ENCODE assay signal across 1 cellular context in genomic region chr19:42323473-42323851, GRCh38.
TF ChIP-seq lines count a peak whose summit lies in the region.

No MANE protein-coding gene starts in this region.

TF ChIP-seq in H1, 55 proteins besides CTCF, POLR2A, EP300 and RAD21:
- no peak for TF ChIP-seq ATF2 (IDR thresholded peaks at IDR 0.05; ENCODE audit: low read length)
- peak; percentile 36 for TF ChIP-seq EZH2 (IDR thresholded peaks at IDR 0.05; ENCODE audit: low read depth, low read length, severe bottlenecking)
- TF ChIP-seq POLR2AphosphoS5 (IDR thresholded peaks at IDR 0.05; ENCODE audit: low read depth, low read length), result 0 out of 2 replicates have a peak, but pooled peaks have one; percentile 39
- peak; percentile 98 for TF ChIP-seq MAX (IDR thresholded peaks at IDR 0.05)
- TF ChIP-seq ASH2L (IDR thresholded peaks at IDR 0.05; ENCODE audit: low read length), result peak; percentile 34
- peak; percentile 31; the same call in 1 of the 2 replicates for TF ChIP-seq SP1 (IDR thresholded peaks at IDR 0.05; ENCODE audit: low read depth, low read length)
- TF ChIP-seq SUZ12 (IDR thresholded peaks at IDR 0.05; ENCODE audit: low read length), result no peak; the same call in 1 of the 2 replicates
- no peak for TF ChIP-seq BRCA1 (IDR thresholded peaks at IDR 0.05; ENCODE audit: low read depth, low read length)
- TF ChIP-seq HDAC2 (IDR thresholded peaks at IDR 0.05; ENCODE audit: borderline replicate concordance in 1 of 2, low read depth in 2 of 2, low read length in 2 of 2), result no peak
- peak; percentile 87 for TF ChIP-seq E2F6 (IDR thresholded peaks at IDR 0.05)
- no peak for TF ChIP-seq TCF12 (IDR thresholded peaks at IDR 0.05; ENCODE audit: low read depth, low read length)
- peak in 1 of 2 experiments; percentile 72; a peak in 2 of 4 replicates for TF ChIP-seq SIN3A (conservative IDR thresholded peaks at IDR 0.05 in 1 of 2, IDR thresholded peaks at IDR 0.05 in 1 of 2; ENCODE audit: low read depth in 1 of 2, low read length in 2 of 2)
- peak; percentile 63; the same call in 1 of the 2 replicates for TF ChIP-seq CREB1 (IDR thresholded peaks at IDR 0.05)
- peak; percentile 77 for TF ChIP-seq USF2 (IDR thresholded peaks at IDR 0.05; ENCODE audit: low read length)
